In the genomic region with DNA sequence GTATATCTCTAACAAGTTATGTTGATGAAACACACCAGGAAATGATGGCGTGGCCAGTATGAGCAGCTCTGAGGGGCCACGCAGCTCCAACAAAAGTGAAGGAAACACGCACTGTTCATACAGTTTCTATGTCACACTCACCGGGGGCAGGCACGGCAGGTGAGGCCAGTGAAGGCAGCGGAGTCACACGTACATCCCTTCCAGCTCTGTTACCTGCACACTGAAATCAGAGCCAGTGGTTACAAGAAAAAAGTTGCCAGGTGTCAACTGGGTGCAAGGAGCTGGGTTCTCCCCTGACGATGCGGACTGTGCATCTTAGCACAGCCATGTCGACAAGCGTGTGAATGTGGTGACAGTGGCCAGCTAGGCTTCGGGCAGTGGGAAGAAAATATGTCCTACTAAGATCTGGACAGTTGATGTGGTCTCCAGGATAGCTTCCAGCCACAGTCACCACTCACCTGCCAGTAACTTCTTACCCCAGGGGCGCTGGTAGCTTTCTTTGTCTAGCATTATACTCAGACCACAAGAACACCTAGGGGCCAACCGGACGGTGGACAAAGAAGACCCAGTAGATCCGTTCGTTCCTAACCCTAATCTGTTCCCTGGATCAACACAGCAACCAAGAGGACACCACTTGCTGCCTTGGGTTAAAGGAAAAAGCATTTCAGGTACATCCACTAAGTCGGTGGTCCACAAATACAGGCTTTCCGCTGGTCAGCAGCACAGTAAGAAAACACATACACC, we compare ENCODE assay signal across 18 cellular contexts.
"Had no signal": no experiment of that assay in that cellular context is flagged by ENCODE, and none has a peak within 500 bp of the region (broad histone marks: within the 10 kb centered on the region; RNA-seq: fewer than 3 reads in every experiment).

No MANE protein-coding gene starts in this region.

- ATAC-seq: gastrocnemius medialis; mucosa of descending colon; right lobe of liver; stimulated activated effector memory CD8-positive, alpha-beta T cell treated with anti-CD3 and anti-CD28 coated beads, Interleukin-12 subunit alpha, Interleukin-12 subunit beta, amount 100 ng/mL, for 72 hours had no signal

- H3K4me1 ChIP-seq: colonic mucosa, gastrocnemius medialis, neural progenitor cell, right lobe of liver, thyroid gland had no signal

- H3K9me3 Mint-ChIP-seq: brain; memory B cell; naive B cell; neural progenitor cell; stimulated activated effector memory CD8-positive, alpha-beta T cell treated with anti-CD3 and anti-CD28 coated beads, Interleukin-12 subunit alpha, Interleukin-12 subunit beta, amount 100 ng/mL, for 72 hours had no signal

- H3K36me3 Mint-ChIP-seq: memory B cell, naive B cell had no signal

- H3K4me3 Mint-ChIP-seq: brain; memory B cell; neural progenitor cell; stimulated activated effector memory CD8-positive, alpha-beta T cell treated with anti-CD3 and anti-CD28 coated beads, Interleukin-12 subunit alpha, Interleukin-12 subunit beta, amount 100 ng/mL, for 72 hours had no signal

- H3K4me2 ChIP-seq: neural progenitor cell, smooth muscle cell had no signal

- H3K27ac Mint-ChIP-seq: brain, memory B cell, neural progenitor cell had no signal

- H3K9me3 ChIP-seq: colonic mucosa, gastrocnemius medialis, mucosa of descending colon, ovary, right lobe of liver, thyroid gland had no signal

- H3K4me1 Mint-ChIP-seq: memory B cell, naive B cell had no signal

- H3K36me3 ChIP-seq: colonic mucosa, gastrocnemius medialis, ovary, right lobe of liver, thyroid gland had no signal

- H3K4me3 ChIP-seq: colonic mucosa, gastrocnemius medialis, mucosa of descending colon, neural progenitor cell, ovary, right lobe of liver, SK-N-MC, smooth muscle cell, thyroid gland had no signal

- H3K9ac ChIP-seq: neural progenitor cell had no signal

- H3K27me3 Mint-ChIP-seq: brain, memory B cell, naive B cell had no signal

- H3K27me3 ChIP-seq: colonic mucosa, gastrocnemius medialis, neural progenitor cell, ovary, right lobe of liver, thyroid gland had no signal

- H3K27ac ChIP-seq: colonic mucosa, gastrocnemius medialis, neural progenitor cell, ovary, right lobe of liver, SK-N-MC, thyroid gland had no signal

- DNase-seq: activated CD4-positive, alpha-beta T cell treated with anti-CD3 and anti-CD28 coated beads, Interleukin-2, amount 50 U/mL, for 1 hour; activated CD4-positive, CD25-positive, alpha-beta regulatory T cell; anterior cingulate cortex; central memory CD4-positive, alpha-beta T cell; colonic mucosa; gastrocnemius medialis; mucosa of descending colon; naive B cell; ovary; stimulated activated CD4-positive, alpha-beta T cell treated with anti-CD3 and anti-CD28 coated beads, Interleukin-4, amount 100 ng/mL, for 24 hours; thyroid gland had no signal

- H2AFZ ChIP-seq: neural progenitor cell had no signal
